In the genomic region with DNA sequence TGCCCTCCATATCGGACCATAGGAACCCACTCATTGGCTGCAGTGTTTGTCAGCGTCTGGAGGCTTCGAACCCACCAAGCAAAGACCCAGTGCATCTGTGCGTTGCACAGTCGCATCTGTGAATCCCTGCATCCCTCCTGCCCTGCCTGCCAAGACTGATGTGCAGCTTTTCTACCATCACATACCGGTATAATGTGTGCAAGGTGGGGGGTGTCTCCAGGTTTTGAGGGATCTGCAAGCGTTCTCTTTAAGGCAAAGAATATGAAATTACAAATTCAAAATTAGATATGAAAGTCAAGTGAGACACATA, we compare ENCODE assay signal across 8 cellular contexts. TPM values are rescaled to one million over a fixed set of nuclear protein-coding genes. Genes with fewer than 3 reads are reported as not detected.
DNase-seq lines count a peak whose midpoint lies in the region; ATAC-seq, FAIRE-seq and TF ChIP-seq lines count a peak whose summit lies in the region.

No MANE protein-coding gene starts in this region.

- peak overlapping the region; percentile 84 for H3K4me2 ChIP-seq in A549

- no peaks in the 10 kb centered on the region for H3K27me3 ChIP-seq in muscle layer of duodenum (ENCODE audit: low read depth, low read length)

- H3K27ac ChIP-seq in A549 = no peak overlapping the region
- no peak overlapping the region for H3K27ac ChIP-seq in muscle layer of duodenum (ENCODE audit: low read length)

- H3K9me3 Mint-ChIP-seq in IgD-negative memory B cell = peaks cover 0 to 2% (median 0%) of the 10 kb centered on the region in 3 donors
- no peaks in the 10 kb centered on the region for H3K9me3 Mint-ChIP-seq in chondrocyte (ENCODE audit: low read depth)

- no peak for TF ChIP-seq CTCF in A549 (IDR thresholded peaks at IDR 0.05)
- no peak for TF ChIP-seq CTCF in chondrocyte (IDR thresholded peaks at IDR 0.05)

- POLR2A ChIA-PET in A549 (lab: Yijun Ruan, JAX) = no interaction called here

- no peak for FAIRE-seq in A549 (lab: Jason Lieb, UNC)

- TF ChIP-seq RAD21 in A549 (conservative IDR thresholded peaks at IDR 0.05 in 1 of 2, IDR thresholded peaks at IDR 0.05 in 1 of 2) = no peak

- DNase-seq in A549 (ENCODE audit: low read depth in 1 of 2, low spot score in 1 of 2) (no peak), chondrocyte (ENCODE audit: low spot score) (no peak), H4 (ENCODE audit: low spot score) (no peak), RPMI8226 (no peak)

- H3K27me3 Mint-ChIP-seq in IgD-negative memory B cell = peaks cover 6% of the 10 kb centered on the region
- H3K27me3 Mint-ChIP-seq in chondrocyte (ENCODE audit: low read depth) = peaks cover 11% of the 10 kb centered on the region

- TF ChIP-seq EP300 in A549 (IDR thresholded peaks at IDR 0.05) = no peak

- WGBS in A549 (ENCODE audit: missing lambda C conversion rate) = 19% methylated on average over 4 of the region's 7 CpGs

- peak overlapping the region; percentile 63 for H3K4me3 ChIP-seq in A549
- H3K4me3 ChIP-seq in muscle layer of duodenum (ENCODE audit: low read depth in 1 of 2, low read length in 2 of 2) = peak overlapping the region; percentile 64 to 86

- no peak for TF ChIP-seq POLR2A in A549 (IDR thresholded peaks at IDR 0.05; ENCODE audit: low read length)

- CTCF ChIA-PET in A549 (lab: Yijun Ruan, JAX) = interaction anchor here (0.6 to 1.9 kb wide), 2 partner anchors 264 to 562 kb away, joined by 3 to 5 read pairs; a partner anchor contains a TSS

- H3K4me1 Mint-ChIP-seq in IgD-negative memory B cell (peaks cover 6 to 19% (median 14%) of the 10 kb centered on the region in 3 donors), chondrocyte (ENCODE audit: low read depth) (peaks cover 9% of the 10 kb centered on the region)

- peak overlapping the region; percentile 81 to 98 (median 92) for H3K4me3 Mint-ChIP-seq in IgD-negative memory B cell
- peak overlapping the region; percentile 84 for H3K4me3 Mint-ChIP-seq in chondrocyte (ENCODE audit: unreplicated experiment)

- H3K27ac Mint-ChIP-seq in IgD-negative memory B cell (peak overlapping the region; percentile 76 to 91 (median 89)), chondrocyte (ENCODE audit: unreplicated experiment) (no peak overlapping the region)

- no peak for ATAC-seq in A549
- ATAC-seq in HG02938 (IDR thresholded peaks at IDR 0.05; ENCODE audit: unreplicated experiment) = no peak
- ATAC-seq in GM18858 (IDR thresholded peaks at IDR 0.05; ENCODE audit: unreplicated experiment) = no peak

- H3K36me3 Mint-ChIP-seq in IgD-negative memory B cell (no peaks in the 10 kb centered on the region), chondrocyte (ENCODE audit: low read depth) (no peaks in the 10 kb centered on the region)

- H3K36me3 ChIP-seq in muscle layer of duodenum (ENCODE audit: control insufficient read depth in 1 of 2, insufficient read depth in 2 of 2, low read length in 2 of 2) = no peaks in the 10 kb centered on the region

- H3K4me1 ChIP-seq in A549 (peaks cover 9% of the 10 kb centered on the region; the same call in 2 of the 3 replicates), muscle layer of duodenum (ENCODE audit: control insufficient read depth in 1 of 2, insufficient read depth in 2 of 2, low read length in 2 of 2) (peaks cover 0 to 13% of the 10 kb centered on the region in 2 donors)

- no peaks in the 10 kb centered on the region for H3K9me3 ChIP-seq in A549
- no peaks in the 10 kb centered on the region for H3K9me3 ChIP-seq in muscle layer of duodenum (ENCODE audit: control insufficient read depth in 1 of 2, low read length in 2 of 2)

TF ChIP-seq in A549, 52 proteins besides CTCF, POLR2A, EP300 and RAD21:
- TF ChIP-seq, protein P1, sequence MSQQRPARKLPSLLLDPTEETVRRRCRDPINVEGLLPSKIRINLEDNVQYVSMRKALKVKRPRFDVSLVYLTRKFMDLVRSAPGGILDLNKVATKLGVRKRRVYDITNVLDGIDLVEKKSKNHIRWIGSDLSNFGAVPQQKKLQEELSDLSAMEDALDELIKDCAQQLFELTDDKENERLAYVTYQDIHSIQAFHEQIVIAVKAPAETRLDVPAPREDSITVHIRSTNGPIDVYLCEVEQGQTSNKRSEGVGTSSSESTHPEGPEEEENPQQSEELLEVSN (IDR thresholded peaks at IDR 0.05; ENCODE audit: borderline replicate concordance, low read depth) = no peak
- TF ChIP-seq ZC3H11A (IDR thresholded peaks at IDR 0.05) = no peak
- no peak for TF ChIP-seq CEBPB (IDR thresholded peaks at IDR 0.05)
- TF ChIP-seq PHF8 (IDR thresholded peaks at IDR 0.05; ENCODE audit: borderline replicate concordance, low read depth) = no peak
- no peak for TF ChIP-seq ZSCAN20 (CRISPR knock-in tag; IDR thresholded peaks at IDR 0.05)
- TF ChIP-seq NR3C1 (IDR thresholded peaks at IDR 0.05) = no peak
- TF ChIP-seq NPAS2 (CRISPR knock-in tag; IDR thresholded peaks at IDR 0.05; ENCODE audit: borderline replicate concordance) = no peak
- TF ChIP-seq CHD4 (IDR thresholded peaks at IDR 0.05; ENCODE audit: borderline replicate concordance) = no peak
- TF ChIP-seq GATA3 (IDR thresholded peaks at IDR 0.05; ENCODE audit: borderline replicate concordance) = no peak
- TF ChIP-seq, protein P2, sequence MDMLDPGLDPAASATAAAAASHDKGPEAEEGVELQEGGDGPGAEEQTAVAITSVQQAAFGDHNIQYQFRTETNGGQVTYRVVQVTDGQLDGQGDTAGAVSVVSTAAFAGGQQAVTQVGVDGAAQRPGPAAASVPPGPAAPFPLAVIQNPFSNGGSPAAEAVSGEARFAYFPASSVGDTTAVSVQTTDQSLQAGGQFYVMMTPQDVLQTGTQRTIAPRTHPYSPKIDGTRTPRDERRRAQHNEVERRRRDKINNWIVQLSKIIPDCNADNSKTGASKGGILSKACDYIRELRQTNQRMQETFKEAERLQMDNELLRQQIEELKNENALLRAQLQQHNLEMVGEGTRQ (IDR thresholded peaks at IDR 0.05) = no peak
- TF ChIP-seq HEYL (CRISPR knock-in tag; IDR thresholded peaks at IDR 0.05) = no peak
- TF ChIP-seq CBX2 (IDR thresholded peaks at IDR 0.05; ENCODE audit: borderline replicate concordance, low read depth) = no peak

RNA-seq across cellular contexts. Expression of a gene that starts 0.3 kb away (rescaled TPM):
- 0.05 and 0.16 TPM in 2 replicates for polyA plus RNA-seq in A549 (2011; rRNA removed)
- polyA plus RNA-seq in A549 (2012; cell fraction: cytosol; rRNA removed) = not detected in 2 replicates
- polyA plus RNA-seq in A549 (2012; cell fraction: nucleus; rRNA removed) = not detected in 2 replicates
- 0.20 TPM in 1 of 3 replicates, not detected in the others for polyA plus RNA-seq in A549 (2017; fragmentation: RNase III; extraction: RNeasy Plus Mini Kit Qiagen cat#74134 plus additional on column Dnase treatment)
- polyA minus RNA-seq in A549 (2011; rRNA and poly(A)+ RNA removed) = 0.15 TPM in 1 of 2 replicates, not detected in the other
- 0.29 TPM for polyA plus RNA-seq in IgD-negative memory B cell
- total RNA-seq in chondrocyte = not detected in 3 replicates
- total RNA-seq in H4 (2014; rRNA removed; shearing (Covaris generic)) = not detected in 2 replicates

RNA-seq across cellular contexts. Expression of a gene that starts 18.4 kb away (rescaled TPM):
- polyA plus RNA-seq in A549 (2011; rRNA removed) (11.2 and 12.4 TPM in 2 replicates), A549 (2017; fragmentation: RNase III; extraction: RNeasy Plus Mini Kit Qiagen cat#74134 plus additional on column Dnase treatment) (11.5 to 15.0 TPM (median 13.0 TPM) in 3 replicates), IgD-negative memory B cell (not detected)
- 7.9 and 8.9 TPM in 2 replicates for polyA plus RNA-seq in A549 (2012; cell fraction: cytosol; rRNA removed)
- polyA plus RNA-seq in A549 (2012; cell fraction: nucleus; rRNA removed) = 4.7 and 7.6 TPM in 2 replicates
- 11.0 and 13.9 TPM in 2 replicates for polyA minus RNA-seq in A549 (2011; rRNA and poly(A)+ RNA removed)
- 64.6 to 75.8 TPM (median 68.4 TPM) in 3 replicates for total RNA-seq in chondrocyte
- 8.3 and 9.4 TPM in 2 replicates for total RNA-seq in H4 (2014; rRNA removed; shearing (Covaris generic))
